8 cellular contexts compared by ENCODE assay signal in the genomic region with DNA sequence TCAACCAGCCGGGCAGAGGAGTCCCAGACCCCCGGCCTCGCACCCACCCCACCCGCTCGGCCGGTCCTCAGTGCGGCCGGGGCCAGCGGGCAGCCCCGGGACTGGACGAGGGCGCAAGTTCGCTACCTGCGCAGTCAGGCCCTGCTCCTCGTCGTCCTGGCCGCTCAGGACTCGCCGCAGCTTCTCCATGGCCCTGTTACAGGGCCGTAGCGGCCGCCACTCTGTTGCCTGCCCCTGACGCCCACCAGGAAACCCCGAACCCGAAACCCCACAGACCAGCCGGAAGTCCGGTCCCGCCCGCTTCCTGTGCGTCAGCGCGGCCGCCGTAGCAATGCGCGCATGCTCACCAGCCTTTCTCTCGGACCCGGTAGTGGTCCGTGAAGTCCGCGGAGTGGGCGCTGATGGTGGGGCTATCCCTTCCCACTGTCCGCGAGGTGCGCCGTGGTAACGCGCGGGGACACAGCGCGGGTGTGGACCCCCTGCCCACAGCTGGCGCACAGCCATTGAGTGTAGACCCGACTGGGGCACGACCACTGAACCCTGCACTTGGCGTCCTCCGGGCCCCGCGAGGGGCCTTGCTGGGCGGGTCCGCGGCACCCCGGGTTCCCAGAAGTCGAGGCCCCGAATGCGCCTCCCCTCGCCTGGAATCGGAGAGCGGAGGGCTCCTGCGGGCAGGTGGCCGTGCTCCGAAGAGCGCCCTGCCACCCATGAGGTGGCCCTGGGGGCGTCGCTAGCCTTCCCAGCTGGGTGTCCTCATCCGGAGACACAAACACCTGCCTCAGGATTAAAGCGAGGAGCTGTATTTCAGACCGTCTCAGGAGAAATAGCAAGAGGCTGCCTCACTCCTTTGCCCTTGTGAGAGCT. TPM values are rescaled to one million over a fixed set of nuclear protein-coding genes. Genes with fewer than 3 reads are reported as not detected.
DNase-seq lines count a peak whose midpoint lies in the region; ATAC-seq and TF ChIP-seq lines count a peak whose summit lies in the region.

A gene (minus strand): TSS at position 253 of the 864 bp plus-strand sequence. CDS start 64 bp downstream, at position 189.

- no peaks in the 10 kb centered on the region for H3K36me3 ChIP-seq in ES-I3 (ENCODE audit: insufficient read depth, low read length)
- no peaks in the 10 kb centered on the region for H3K36me3 ChIP-seq in GM23338 (ENCODE audit: insufficient read depth)

- H3K9me3 ChIP-seq in ES-I3 (ENCODE audit: control insufficient read depth, insufficient read depth, low read length) = no peaks in the 10 kb centered on the region

- H3K4me2 ChIP-seq in GM23338 = peak within 1 kb of the TSS; percentile 100

- peak; percentile 94 for ATAC-seq in GM23338

- DNase-seq in GM23338 (ENCODE audit: low spot score) (peak; percentile 86), Kasumi-1 (lab: John Stamatoyannopoulos, UW) (peak; percentile 76 to 77), SK-MEL-5 (ENCODE audit: low read depth, low spot score) (peak; percentile 66), germinal center (ENCODE audit: low spot score) (peak; percentile 88), nucleus accumbens (lab: John Stamatoyannopoulos, UW) (peak in 54 of 56 donors; percentile 22 to 87 (median 72)), superior temporal gyrus (ENCODE audit: extremely low spot score) (peak; percentile 84)
- DNase-seq in activated naive CD4-positive, alpha-beta T cell treated with Interleukin-2 at 50 U/mL for 16 hours = peak; percentile 80

- H3K9me2 ChIP-seq in GM23338 (ENCODE audit: insufficient read depth) = 0 out of 2 replicates have a peak, but pooled peaks cover 3% of the 10 kb centered on the region

- no peaks in the 10 kb centered on the region for H3K27me3 ChIP-seq in GM23338 (ENCODE audit: insufficient read depth)

- peaks cover 37% of the 10 kb centered on the region for H4K20me1 ChIP-seq in GM23338 (replicated peaks; ENCODE audit: insufficient read depth)

- H3K4me3 Mint-ChIP-seq in GM23338 = peak within 1 kb of the TSS; percentile 96

- in situ Hi-C loops in SK-MEL-5 (cut with HindIII; ENCODE audit: low pct_unique_long_range_greater_than_20kb, low sequenced_read_pairs) = no loop called here

- H3K27ac ChIP-seq in GM23338 (ENCODE audit: low read depth) = peak within 1 kb of the TSS; percentile 85

- no peaks in the 10 kb centered on the region for H3F3A ChIP-seq in GM23338 (replicated peaks; ENCODE audit: low read depth)

- H2AFZ ChIP-seq in GM23338 = peak within 1 kb of the TSS; percentile 87; the same call in 1 of the 2 replicates

- H3K4me1 ChIP-seq in ES-I3 (ENCODE audit: insufficient read depth, low read length) = peaks cover 6% of the 10 kb centered on the region; the same call in 1 of the 2 replicates
- H3K4me1 ChIP-seq in GM23338 (ENCODE audit: insufficient read depth) = peaks cover 21% of the 10 kb centered on the region

- peaks cover 57% of the 10 kb centered on the region for H3K79me2 ChIP-seq in GM23338 (replicated peaks; ENCODE audit: insufficient read depth)

- H3K27me3 Mint-ChIP-seq in GM23338 (ENCODE audit: insufficient read depth, low read depth, poor library complexity) = peaks cover 2% of the 10 kb centered on the region

- H3K27ac Mint-ChIP-seq in GM23338 = peak within 1 kb of the TSS; percentile 95

- peaks cover 2% of the 10 kb centered on the region; the same call in 1 of the 3 replicates for H3K36me3 Mint-ChIP-seq in GM23338 (ENCODE audit: low read depth)

- H3K4me1 Mint-ChIP-seq in GM23338 = peaks cover 18% of the 10 kb centered on the region

- no peak for TF ChIP-seq CTCF in GM23338 (conservative IDR thresholded peaks at IDR 0.05; ENCODE audit: low read depth in 2 of 2)

- peak within 1 kb of the TSS; percentile 100 for H3K4me3 ChIP-seq in GM23338

- peak within 1 kb of the TSS; percentile 97 for H3K9ac ChIP-seq in ES-I3 (ENCODE audit: low read depth, low read length)

- no peaks in the 10 kb centered on the region; the same call in 2 of the 3 replicates for H3K9me3 Mint-ChIP-seq in GM23338

TF ChIP-seq in GM23338, 12 proteins besides CTCF, POLR2A, EP300 and RAD21 (continues in another document):
- TF ChIP-seq CREB1 (CRISPR knock-in tag; IDR thresholded peaks at IDR 0.05; ENCODE audit: low read depth) = peak; percentile 59; the same call in 1 of the 2 replicates
- TF ChIP-seq, protein P1, sequence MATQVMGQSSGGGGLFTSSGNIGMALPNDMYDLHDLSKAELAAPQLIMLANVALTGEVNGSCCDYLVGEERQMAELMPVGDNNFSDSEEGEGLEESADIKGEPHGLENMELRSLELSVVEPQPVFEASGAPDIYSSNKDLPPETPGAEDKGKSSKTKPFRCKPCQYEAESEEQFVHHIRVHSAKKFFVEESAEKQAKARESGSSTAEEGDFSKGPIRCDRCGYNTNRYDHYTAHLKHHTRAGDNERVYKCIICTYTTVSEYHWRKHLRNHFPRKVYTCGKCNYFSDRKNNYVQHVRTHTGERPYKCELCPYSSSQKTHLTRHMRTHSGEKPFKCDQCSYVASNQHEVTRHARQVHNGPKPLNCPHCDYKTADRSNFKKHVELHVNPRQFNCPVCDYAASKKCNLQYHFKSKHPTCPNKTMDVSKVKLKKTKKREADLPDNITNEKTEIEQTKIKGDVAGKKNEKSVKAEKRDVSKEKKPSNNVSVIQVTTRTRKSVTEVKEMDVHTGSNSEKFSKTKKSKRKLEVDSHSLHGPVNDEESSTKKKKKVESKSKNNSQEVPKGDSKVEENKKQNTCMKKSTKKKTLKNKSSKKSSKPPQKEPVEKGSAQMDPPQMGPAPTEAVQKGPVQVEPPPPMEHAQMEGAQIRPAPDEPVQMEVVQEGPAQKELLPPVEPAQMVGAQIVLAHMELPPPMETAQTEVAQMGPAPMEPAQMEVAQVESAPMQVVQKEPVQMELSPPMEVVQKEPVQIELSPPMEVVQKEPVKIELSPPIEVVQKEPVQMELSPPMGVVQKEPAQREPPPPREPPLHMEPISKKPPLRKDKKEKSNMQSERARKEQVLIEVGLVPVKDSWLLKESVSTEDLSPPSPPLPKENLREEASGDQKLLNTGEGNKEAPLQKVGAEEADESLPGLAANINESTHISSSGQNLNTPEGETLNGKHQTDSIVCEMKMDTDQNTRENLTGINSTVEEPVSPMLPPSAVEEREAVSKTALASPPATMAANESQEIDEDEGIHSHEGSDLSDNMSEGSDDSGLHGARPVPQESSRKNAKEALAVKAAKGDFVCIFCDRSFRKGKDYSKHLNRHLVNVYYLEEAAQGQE (IDR thresholded peaks at IDR 0.05; ENCODE audit: unreplicated experiment) = no peak

RNA-seq across cellular contexts. Expression of the gene that starts here (rescaled TPM):
- 74.7 and 110 TPM in 2 replicates for total RNA-seq in GM23338 (2014; rRNA removed; shearing (Covaris generic))
- 120 and 135 TPM in 2 replicates for polyA plus RNA-seq in GM23338 (2016; fragmentation: Nextera tagmentation; extraction: Ambion mirVana)
- 46.3 and 49.9 TPM in 2 replicates for total RNA-seq in SK-MEL-5 (2014; rRNA removed; shearing (Covaris generic))
- 52.3 and 78.1 TPM in 2 replicates for polyA plus RNA-seq in SK-MEL-5 (2015; cell fraction: cytosol; rRNA removed)
- 63.3 and 81.8 TPM in 2 replicates for polyA plus RNA-seq in SK-MEL-5 (2015; cell fraction: nucleus; rRNA removed)

Comparison
In these comparisons a context has a peak if more than half of its experiments do, and no peak if none do; other contexts are left out.
1. Peak in every context shown above with its lines: DNase-seq, ATAC-seq, H3K4me3 ChIP-seq and H3K27ac ChIP-seq.